8 cellular contexts compared by ENCODE assay signal in the genomic region with DNA sequence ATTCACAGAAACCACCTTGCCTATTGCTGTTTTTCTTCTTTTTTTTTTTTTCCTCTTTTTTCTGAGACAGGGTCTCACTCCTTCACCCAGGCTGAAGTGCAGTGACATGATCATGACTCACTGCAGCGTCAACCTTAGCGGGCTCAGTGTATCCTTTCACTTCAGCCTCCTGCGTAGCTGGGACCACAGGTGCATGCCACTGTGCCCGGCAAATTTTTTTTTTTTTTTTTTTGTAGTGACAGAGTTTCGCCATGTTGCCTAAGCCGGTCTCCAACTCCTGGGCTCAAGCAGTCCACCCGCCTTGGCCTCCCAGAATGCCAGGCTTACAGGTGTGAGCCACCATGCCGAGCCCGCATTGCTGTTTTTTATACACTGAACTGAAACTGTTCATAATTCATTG. TPM values are rescaled to one million over a fixed set of nuclear protein-coding genes. Genes with fewer than 3 reads are reported as not detected.
DNase-seq lines count a peak whose midpoint lies in the region; ATAC-seq and TF ChIP-seq lines count a peak whose summit lies in the region.

No MANE protein-coding gene starts in this region.

- H3K9me3 Mint-ChIP-seq in activated naive CD4-positive, alpha-beta T cell treated with anti-CD3 and anti-CD28 coated beads, Interleukin-2, amount 10 ng/mL, durations not matched to agents 7 days and 5 days = no peaks in the 10 kb centered on the region

- H3K36me3 Mint-ChIP-seq in activated naive CD4-positive, alpha-beta T cell treated with anti-CD3 and anti-CD28 coated beads, Interleukin-2, amount 10 ng/mL, durations not matched to agents 7 days and 5 days = peaks cover 36% of the 10 kb centered on the region

- H2AFZ ChIP-seq in OCI-LY7 (ENCODE audit: low read length) = no peak overlapping the region

- POLR2A ChIA-PET in OCI-LY7 (lab: Charles Lee) = interaction anchor here (0.7 to 4.5 kb wide), 6 partner anchors 8 to 417 kb away, joined by 3 to 21 read pairs (median 5); no protein-coding TSS in a partner anchor

- peak overlapping the region; percentile 84 for H3K27ac Mint-ChIP-seq in activated naive CD4-positive, alpha-beta T cell treated with anti-CD3 and anti-CD28 coated beads, Interleukin-2, amount 10 ng/mL, durations not matched to agents 7 days and 5 days

- H3K27ac ChIP-seq in OCI-LY7 (ENCODE audit: low read depth, low read length, poor library complexity, severe bottlenecking) = no peak overlapping the region
- no peak overlapping the region for H3K27ac ChIP-seq in sigmoid colon

- CTCF ChIA-PET in OCI-LY7 (lab: Charles Lee; ENCODE audit: unreplicated experiment) = interaction anchor here (1.0 kb wide), 1 partner anchor 159 kb away, joined by 3 read pairs; no protein-coding TSS in a partner anchor
- CTCF ChIA-PET in activated naive CD4-positive, alpha-beta T cell treated with anti-CD3 and anti-CD28 coated beads, Interleukin-2, amount 10 ng/mL, durations not matched to agents 7 days and 5 days (lab: Charles Lee) = interaction anchor here (1.2 kb wide), 1 partner anchor 558 kb away, joined by 6 read pairs; no protein-coding TSS in a partner anchor

- ATAC-seq in GM19397 (IDR thresholded peaks at IDR 0.05; ENCODE audit: unreplicated experiment) = peak; percentile 51

- peaks cover 98% of the 10 kb centered on the region for H3K79me2 ChIP-seq in OCI-LY7 (ENCODE audit: insufficient read depth, low read depth, low read length)

- no peak for DNase-seq in OCI-LY7 (ENCODE audit: low spot score)
- peak; percentile 67 for DNase-seq in activated naive CD4-positive, alpha-beta T cell treated with anti-CD3 and anti-CD28 coated beads, Interleukin-2, amount 10 ng/mL, durations not matched to agents 7 days and 5 days
- DNase-seq in stimulated activated CD4-positive, alpha-beta T cell treated with anti-CD3 and anti-CD28 coated beads, Interleukin-2, amount 100 ng/mL, for 48 hours = peak; percentile 46 to 48
- no peak for DNase-seq in sigmoid colon
- DNase-seq in UCSD-AML1 (lab: John Stamatoyannopoulos, UW; ENCODE audit: unreplicated experiment) = no peak
- DNase-seq in NCI-H82 (lab: John Stamatoyannopoulos, UW) = no peak
- DNase-seq in NCI-H1694 treated with DMSO at 0.1 percent for 48 hours (lab: John Stamatoyannopoulos, UW) = no peak

- no peaks in the 10 kb centered on the region for H3K9me3 ChIP-seq in OCI-LY7 (ENCODE audit: low read length)
- peaks cover 0 to 3% (median 0%) of the 10 kb centered on the region in 4 donors for H3K9me3 ChIP-seq in sigmoid colon

- no TSS peak for BruUV-seq in OCI-LY7 (replicated peaks; lab: Mats Ljungman, UMichigan)

- peak overlapping the region; percentile 67 for H3K4me3 Mint-ChIP-seq in activated naive CD4-positive, alpha-beta T cell treated with anti-CD3 and anti-CD28 coated beads, Interleukin-2, amount 10 ng/mL, durations not matched to agents 7 days and 5 days

- H3K4me2 ChIP-seq in OCI-LY7 (ENCODE audit: low read length) = peak overlapping the region; percentile 55

- no peaks in the 10 kb centered on the region for H3K27me3 ChIP-seq in sigmoid colon

- no peaks in the 10 kb centered on the region for H3K9me2 ChIP-seq in OCI-LY7 (ENCODE audit: insufficient read depth, low read length)

- H3K27me3 Mint-ChIP-seq in activated naive CD4-positive, alpha-beta T cell treated with anti-CD3 and anti-CD28 coated beads, Interleukin-2, amount 10 ng/mL, durations not matched to agents 7 days and 5 days = no peaks in the 10 kb centered on the region

- TF ChIP-seq POLR2A in sigmoid colon (IDR thresholded peaks at IDR 0.05) = no peak

- H3K4me3 ChIP-seq in OCI-LY7 (ENCODE audit: low read depth, low read length, poor library complexity, severe bottlenecking) (peak overlapping the region; percentile 37), sigmoid colon (no peak overlapping the region)

- intact Hi-C loops in OCI-LY7 (cut with micrococcal nuclease; ENCODE audit: unreplicated experiment) = no loop called here
- intact Hi-C loops in sigmoid colon (cut with DNase I) = loop anchor here (10.0 kb wide), 1 partner anchor 764 kb away; no protein-coding TSS in a partner anchor

- 71 to 93% methylated on average over 9 of the region's 9 CpGs for WGBS in sigmoid colon, 2 donors

- peaks cover 65% of the 10 kb centered on the region for H3K4me1 ChIP-seq in OCI-LY7 (ENCODE audit: insufficient read depth, low read length, poor library complexity, severe bottlenecking)
- peaks cover 0 to 31% (median 10%) of the 10 kb centered on the region in 4 donors for H3K4me1 ChIP-seq in sigmoid colon

- H4K20me1 ChIP-seq in OCI-LY7 (ENCODE audit: insufficient read depth, low read length) = peaks cover 44% of the 10 kb centered on the region

- peaks cover 92% of the 10 kb centered on the region for H3K4me1 Mint-ChIP-seq in activated naive CD4-positive, alpha-beta T cell treated with anti-CD3 and anti-CD28 coated beads, Interleukin-2, amount 10 ng/mL, durations not matched to agents 7 days and 5 days

- no peak for TF ChIP-seq EP300 in sigmoid colon (IDR thresholded peaks at IDR 0.05)

- TF ChIP-seq CTCF in OCI-LY7 (conservative IDR thresholded peaks at IDR 0.05; ENCODE audit: low read length) = no peak
- TF ChIP-seq CTCF in sigmoid colon (IDR thresholded peaks at IDR 0.05) = no peak

- H3K36me3 ChIP-seq in OCI-LY7 (ENCODE audit: insufficient read depth, low read length) (peaks cover 6% of the 10 kb centered on the region; the same call in 1 of the 2 replicates), sigmoid colon (no peaks in the 10 kb centered on the region)

RNA-seq across cellular contexts. Expression of a gene that starts 13.8 kb away (rescaled TPM):
- 25.9 and 29.9 TPM in 2 replicates for total RNA-seq in OCI-LY7 (2014; rRNA removed; shearing (Covaris generic))
- total RNA-seq in OCI-LY7 (2022) (29.4 and 31.5 TPM in 2 replicates), sigmoid colon (10 to 100 TPM in 2 of 4 donors, 1 to 10 TPM in 2; 7.2 to 12.5 (median 10.3) TPM)
- polyA plus RNA-seq in sigmoid colon = 1 to 10 TPM; 3.0 to 8.4 (median 3.7) TPM

Comparison
In these comparisons a context has a peak if more than half of its experiments do, and no peak if none do; other contexts are left out.
1. DNase-seq: peak in activated naive CD4-positive, alpha-beta T cell treated with anti-CD3 and anti-CD28 coated beads, Interleukin-2, amount 10 ng/mL, durations not matched to agents 7 days and 5 days (single experiment) and stimulated activated CD4-positive, alpha-beta T cell treated with anti-CD3 and anti-CD28 coated beads, Interleukin-2, amount 100 ng/mL, for 48 hours (2 of 2); none in OCI-LY7 (single experiment), sigmoid colon (single experiment), UCSD-AML1 (single experiment), NCI-H82 (single experiment) and NCI-H1694 treated with DMSO at 0.1 percent for 48 hours (single experiment).